In the genomic region with DNA sequence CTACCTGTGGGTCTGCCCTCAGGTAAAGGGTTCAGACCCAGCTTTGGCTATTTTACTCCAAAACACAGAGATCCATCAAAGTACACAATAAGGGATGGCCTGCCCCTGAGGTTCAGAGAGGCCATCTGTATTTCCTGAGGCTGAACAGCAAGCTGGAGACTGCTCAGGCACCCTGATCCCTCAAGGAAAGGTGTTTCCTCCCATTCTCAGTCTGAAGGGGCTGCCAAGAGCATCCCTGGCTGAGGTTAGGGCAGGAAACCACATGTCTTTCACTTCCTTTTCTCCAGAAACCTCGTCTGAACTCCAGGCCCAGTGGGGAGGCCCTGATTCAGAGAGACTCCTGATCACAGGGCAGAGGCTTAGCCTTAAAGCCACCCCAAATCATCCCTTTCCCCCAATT, we compare ENCODE assay signal across 1 cellular context.
TF ChIP-seq lines count a peak whose summit lies in the region.

No MANE protein-coding gene starts in this region.

TF ChIP-seq in GM23338, 12 proteins besides CTCF, POLR2A, EP300 and RAD21 (continued from another document):
- TF ChIP-seq, protein P1, sequence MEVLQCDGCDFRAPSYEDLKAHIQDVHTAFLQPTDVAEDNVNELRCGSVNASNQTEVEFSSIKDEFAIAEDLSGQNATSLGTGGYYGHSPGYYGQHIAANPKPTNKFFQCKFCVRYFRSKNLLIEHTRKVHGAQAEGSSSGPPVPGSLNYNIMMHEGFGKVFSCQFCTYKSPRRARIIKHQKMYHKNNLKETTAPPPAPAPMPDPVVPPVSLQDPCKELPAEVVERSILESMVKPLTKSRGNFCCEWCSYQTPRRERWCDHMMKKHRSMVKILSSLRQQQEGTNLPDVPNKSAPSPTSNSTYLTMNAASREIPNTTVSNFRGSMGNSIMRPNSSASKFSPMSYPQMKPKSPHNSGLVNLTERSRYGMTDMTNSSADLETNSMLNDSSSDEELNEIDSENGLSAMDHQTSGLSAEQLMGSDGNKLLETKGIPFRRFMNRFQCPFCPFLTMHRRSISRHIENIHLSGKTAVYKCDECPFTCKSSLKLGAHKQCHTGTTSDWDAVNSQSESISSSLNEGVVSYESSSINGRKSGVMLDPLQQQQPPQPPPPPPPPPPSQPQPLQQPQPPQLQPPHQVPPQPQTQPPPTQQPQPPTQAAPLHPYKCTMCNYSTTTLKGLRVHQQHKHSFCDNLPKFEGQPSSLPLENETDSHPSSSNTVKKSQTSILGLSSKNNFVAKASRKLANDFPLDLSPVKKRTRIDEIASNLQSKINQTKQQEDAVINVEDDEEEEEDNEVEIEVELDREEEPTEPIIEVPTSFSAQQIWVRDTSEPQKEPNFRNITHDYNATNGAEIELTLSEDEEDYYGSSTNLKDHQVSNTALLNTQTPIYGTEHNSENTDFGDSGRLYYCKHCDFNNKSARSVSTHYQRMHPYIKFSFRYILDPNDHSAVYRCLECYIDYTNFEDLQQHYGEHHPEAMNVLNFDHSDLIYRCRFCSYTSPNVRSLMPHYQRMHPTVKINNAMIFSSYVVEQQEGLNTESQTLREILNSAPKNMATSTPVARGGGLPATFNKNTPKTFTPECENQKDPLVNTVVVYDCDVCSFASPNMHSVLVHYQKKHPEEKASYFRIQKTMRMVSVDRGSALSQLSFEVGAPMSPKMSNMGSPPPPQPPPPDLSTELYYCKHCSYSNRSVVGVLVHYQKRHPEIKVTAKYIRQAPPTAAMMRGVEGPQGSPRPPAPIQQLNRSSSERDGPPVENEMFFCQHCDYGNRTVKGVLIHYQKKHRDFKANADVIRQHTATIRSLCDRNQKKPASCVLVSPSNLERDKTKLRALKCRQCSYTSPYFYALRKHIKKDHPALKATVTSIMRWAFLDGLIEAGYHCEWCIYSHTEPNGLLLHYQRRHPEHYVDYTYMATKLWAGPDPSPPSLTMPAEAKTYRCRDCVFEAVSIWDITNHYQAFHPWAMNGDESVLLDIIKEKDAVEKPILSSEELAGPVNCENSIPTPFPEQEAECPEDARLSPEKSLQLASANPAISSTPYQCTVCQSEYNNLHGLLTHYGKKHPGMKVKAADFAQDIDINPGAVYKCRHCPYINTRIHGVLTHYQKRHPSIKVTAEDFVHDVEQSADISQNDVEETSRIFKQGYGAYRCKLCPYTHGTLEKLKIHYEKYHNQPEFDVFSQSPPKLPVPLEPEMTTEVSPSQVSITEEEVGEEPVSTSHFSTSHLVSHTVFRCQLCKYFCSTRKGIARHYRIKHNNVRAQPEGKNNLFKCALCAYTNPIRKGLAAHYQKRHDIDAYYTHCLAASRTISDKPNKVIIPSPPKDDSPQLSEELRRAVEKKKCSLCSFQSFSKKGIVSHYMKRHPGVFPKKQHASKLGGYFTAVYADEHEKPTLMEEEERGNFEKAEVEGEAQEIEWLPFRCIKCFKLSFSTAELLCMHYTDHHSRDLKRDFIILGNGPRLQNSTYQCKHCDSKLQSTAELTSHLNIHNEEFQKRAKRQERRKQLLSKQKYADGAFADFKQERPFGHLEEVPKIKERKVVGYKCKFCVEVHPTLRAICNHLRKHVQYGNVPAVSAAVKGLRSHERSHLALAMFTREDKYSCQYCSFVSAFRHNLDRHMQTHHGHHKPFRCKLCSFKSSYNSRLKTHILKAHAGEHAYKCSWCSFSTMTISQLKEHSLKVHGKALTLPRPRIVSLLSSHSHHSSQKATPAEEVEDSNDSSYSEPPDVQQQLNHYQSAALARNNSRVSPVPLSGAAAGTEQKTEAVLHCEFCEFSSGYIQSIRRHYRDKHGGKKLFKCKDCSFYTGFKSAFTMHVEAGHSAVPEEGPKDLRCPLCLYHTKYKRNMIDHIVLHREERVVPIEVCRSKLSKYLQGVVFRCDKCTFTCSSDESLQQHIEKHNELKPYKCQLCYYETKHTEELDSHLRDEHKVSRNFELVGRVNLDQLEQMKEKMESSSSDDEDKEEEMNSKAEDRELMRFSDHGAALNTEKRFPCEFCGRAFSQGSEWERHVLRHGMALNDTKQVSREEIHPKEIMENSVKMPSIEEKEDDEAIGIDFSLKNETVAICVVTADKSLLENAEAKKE (CRISPR knock-in tag; IDR thresholded peaks at IDR 0.05) = no peak
- TF ChIP-seq EZH2 (IDR thresholded peaks at IDR 0.05; ENCODE audit: low read depth, unreplicated experiment) (no peak), STAT1 (IDR thresholded peaks at IDR 0.05; ENCODE audit: unreplicated experiment) (no peak)
